Comparison of ENCODE assay signal across 22 cellular contexts in the genomic region with DNA sequence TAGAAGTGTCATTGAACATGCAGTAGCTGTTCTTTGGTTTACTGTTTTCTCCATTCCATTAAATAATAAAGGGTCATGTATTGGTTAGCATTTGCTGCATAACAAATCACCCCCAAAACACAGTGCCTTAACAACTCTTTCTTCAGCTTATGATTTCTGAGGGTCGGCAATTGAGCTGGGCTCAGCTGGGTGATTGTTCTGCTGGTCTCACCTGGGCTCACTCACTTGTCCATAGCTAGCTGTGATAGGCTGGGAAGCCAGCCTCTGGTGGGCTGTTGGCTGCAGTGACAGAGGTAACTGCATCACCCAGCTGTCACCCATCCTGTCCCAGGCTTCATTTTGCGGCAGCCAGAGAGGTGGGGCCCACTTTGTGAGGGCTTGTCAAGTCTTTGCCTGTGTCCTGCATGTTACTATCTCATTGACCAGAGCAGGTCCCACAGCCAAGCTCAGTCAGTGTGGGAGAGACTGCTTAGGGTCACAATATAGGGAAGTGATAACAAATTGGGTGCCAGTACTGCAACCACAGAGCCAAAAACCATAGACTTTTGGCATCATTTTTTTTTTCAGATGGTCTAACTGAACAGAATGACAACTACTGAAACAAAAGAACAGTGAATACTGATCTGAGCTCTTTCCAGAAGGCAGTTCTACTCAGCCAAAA.
"Had no signal": no experiment of that assay in that cellular context is flagged by ENCODE, and none has a peak within 500 bp of the region (broad histone marks: within the 10 kb centered on the region; RNA-seq: fewer than 3 reads in every experiment).

No MANE protein-coding gene starts in this region.

- H3K27ac Mint-ChIP-seq: T-cell had no signal

- H3K4me3 Mint-ChIP-seq: T-cell had no signal

- H3K36me3 Mint-ChIP-seq: T-cell had no signal

- H3K9me3 Mint-ChIP-seq: T-cell had no signal

- DNase-seq: IMR-90; Karpas-422; KG1; MG63; NCI-H1092 treated with DMSO at 0.1 percent for 48 hours; NCI-H1436; NCI-H187; NCI-H2029; NCI-H2081 treated with DMSO at 0.1 percent for 48 hours; NCI-H2171; NCI-H226; NCI-H446; NCI-H510A; NCI-H524 treated with DMSO at 0.1 percent for 48 hours; NCI-H69; NCI-H774; NK-92 treated with Interleukin-12 subunit alpha and Interleukin-12 subunit beta, amount 100 ng/mL, for 24 hours; Right ventricle myocardium superior; RPMI8226; SIG-M5; SW 1271; T-cell had no signal

- ATAC-seq: T-cell had no signal

- H3K4me1 Mint-ChIP-seq: T-cell had no signal
